Comparison of ENCODE assay signal across 8 cellular contexts in genomic region chr18:8552151-8552550, GRCh38.
"Had no signal": no experiment of that assay in that cellular context is flagged by ENCODE, and none has a peak within 500 bp of the region (broad histone marks: within the 10 kb centered on the region; RNA-seq: fewer than 3 reads in every experiment).

No MANE protein-coding gene starts in this region.

- FAIRE-seq: HTR-8/SVneo had no signal

- H3K9me3 ChIP-seq: HAP-1 had no signal

- H3K4me3 ChIP-seq: GM23248, HAP-1 had no signal

- H3K4me3 Mint-ChIP-seq: HFFc6 had no signal

- H3K27ac ChIP-seq: GM23248 had no signal

- H3K27ac Mint-ChIP-seq: HFFc6 had no signal

- H3K4me1 ChIP-seq: HAP-1 had no signal

- DNase-seq: GM23248, GOT3, H7, HFFc6, IMR-90 had no signal

- ATAC-seq: HCT116 had no signal

- H3K36me3 ChIP-seq: HAP-1 had no signal

- H3K9ac ChIP-seq: GM23248 had no signal

- H3K9me3 Mint-ChIP-seq: HFFc6 had no signal
